In the genomic region with DNA sequence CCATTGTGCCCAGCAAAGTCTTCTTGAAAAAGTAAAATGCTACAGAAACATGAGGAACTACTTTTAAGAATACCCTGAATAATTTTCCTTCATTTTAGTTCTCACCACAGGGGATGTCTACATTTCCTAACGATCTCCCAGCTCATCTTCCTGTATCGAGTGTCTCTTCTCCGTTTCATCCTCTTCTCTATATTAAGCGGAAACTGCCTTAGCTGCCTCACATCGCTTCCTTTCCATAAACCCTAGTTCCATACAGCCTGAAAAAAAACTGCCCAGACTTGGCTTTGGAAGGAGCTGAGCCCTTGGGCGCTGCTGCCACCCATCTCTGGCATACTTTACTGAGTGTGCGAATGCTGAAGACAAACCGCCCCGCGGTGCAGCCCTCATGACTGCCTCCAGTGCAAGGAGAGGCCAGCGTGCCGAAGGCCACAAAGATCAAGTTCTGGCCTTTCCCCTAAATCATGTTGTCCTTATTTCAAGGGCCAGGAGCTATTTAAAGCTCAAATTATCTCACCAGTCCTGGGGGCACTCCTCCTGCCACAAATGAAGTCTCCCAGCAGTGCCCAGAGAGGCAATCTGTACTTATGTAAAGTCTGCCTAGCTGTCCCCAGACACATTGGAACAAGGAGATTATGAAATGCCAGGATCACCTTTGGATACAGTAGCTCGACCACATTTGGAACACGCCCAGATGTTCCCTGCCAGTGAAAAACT, we compare ENCODE assay signal across 12 cellular contexts. TPM values are rescaled to one million over a fixed set of nuclear protein-coding genes. Genes with fewer than 3 reads are reported as not detected.
DNase-seq lines count a peak whose midpoint lies in the region; ATAC-seq, FAIRE-seq and TF ChIP-seq lines count a peak whose summit lies in the region.
"Had no signal": no experiment of that assay in that cellular context is flagged by ENCODE, and none has a peak within 500 bp of the region (broad histone marks: within the 10 kb centered on the region; RNA-seq: fewer than 3 reads in every experiment).

No MANE protein-coding gene starts in this region.

- no peak overlapping the region for H3K23ac ChIP-seq in trophoblast cell (ENCODE audit: low read length)

- no peak overlapping the region for H2BK120ac ChIP-seq in trophoblast cell (ENCODE audit: insufficient read depth, low read length, poor library complexity)

- CTCF ChIA-PET in A549 (lab: Yijun Ruan, JAX), result interaction anchor here (1.2 to 10.1 kb wide), 3 partner anchors 14 to 20 kb away, joined by 4 to 86 read pairs (median 7); no protein-coding TSS in a partner anchor
- CTCF ChIA-PET in activated CD8-positive, alpha-beta memory T cell treated with anti-CD3 and anti-CD28 coated beads, Interleukin-2, amount 10 ng/mL, durations not matched to agents 7 days and 5 days (lab: Charles Lee), result interaction anchor here (0.9 to 1.1 kb wide), 3 partner anchors 11 to 155 kb away, joined by 3 to 5 read pairs (median 3); no protein-coding TSS in a partner anchor

- H3K18ac ChIP-seq in trophoblast cell (ENCODE audit: low read length), result no peak overlapping the region

- H3K27ac ChIP-seq in A549, result peak overlapping the region; percentile 0 to 9; a peak in 2 of 6 replicates
- peak overlapping the region; percentile 8; the same call in 1 of the 2 replicates for H3K27ac ChIP-seq in VCaP
- H3K27ac ChIP-seq in heart right ventricle, result peak overlapping the region; percentile 29 to 84 (median 76)
- H3K27ac ChIP-seq in trophoblast cell (ENCODE audit: low read depth, low read length), result peak overlapping the region; percentile 14
- H3K27ac ChIP-seq: parathyroid adenoma had no signal

- H4K12ac ChIP-seq in trophoblast cell (ENCODE audit: low read depth, low read length), result no peak overlapping the region

- TF ChIP-seq CTCF in A549 (IDR thresholded peaks at IDR 0.05), result no peak
- no peak for TF ChIP-seq CTCF in VCaP (conservative IDR thresholded peaks at IDR 0.05)
- no peak for TF ChIP-seq CTCF in heart right ventricle (IDR thresholded peaks at IDR 0.05)
- TF ChIP-seq CTCF in mesothelial cell of epicardium (IDR thresholded peaks at IDR 0.05; ENCODE audit: unreplicated experiment), result no peak

- H3K4me3 ChIP-seq in A549, result no peak overlapping the region
- H3K4me3 ChIP-seq in heart right ventricle, result no peak overlapping the region
- no peak overlapping the region for H3K4me3 ChIP-seq in trophoblast cell (ENCODE audit: low read depth, low read length)

- no peak for FAIRE-seq in A549 (lab: Jason Lieb, UNC)
- FAIRE-seq: G401.6 had no signal

- H3K9ac ChIP-seq in trophoblast cell (ENCODE audit: low read length), result no peak overlapping the region
- H3K9ac ChIP-seq: parathyroid adenoma had no signal

- no peak for DNase-seq in A549 (ENCODE audit: low read depth in 1 of 2, low spot score in 1 of 2)
- DNase-seq in heart right ventricle, result peak; percentile 73 to 74
- DNase-seq in trophoblast cell, result peak; percentile 94 to 95
- DNase-seq in mesothelial cell of epicardium (ENCODE audit: low spot score in 2 of 2, unreplicated experiment in 2 of 2), result no peak
- DNase-seq in LoVo (ENCODE audit: low spot score), result no peak
- DNase-seq in activated CD8-positive, alpha-beta memory T cell treated with anti-CD3 and anti-CD28 coated beads, Interleukin-2, amount 10 ng/mL, durations not matched to agents 7 days and 5 days, result no peak
- no peak for DNase-seq in activated naive CD4-positive, alpha-beta T cell treated with anti-CD3 and anti-CD28 coated beads, Interleukin-2, amount 50 U/mL, for 72 hours (ENCODE audit: low spot score in 2 of 2)
- DNase-seq: activated effector memory CD4-positive, alpha-beta T cell treated with Interleukin-2 at 50 U/mL for 16 hours; NCI-H1092 had no signal

- H3K79me1 ChIP-seq in trophoblast cell (ENCODE audit: low read length), result no peaks in the 10 kb centered on the region

- no peak for TF ChIP-seq RAD21 in A549 (conservative IDR thresholded peaks at IDR 0.05 in 1 of 2, IDR thresholded peaks at IDR 0.05 in 1 of 2)

- H3K4me2 ChIP-seq in A549, result no peak overlapping the region; the same call in 2 of the 3 replicates
- no peak overlapping the region for H3K4me2 ChIP-seq in trophoblast cell (ENCODE audit: low read length)

- H3K4me1 ChIP-seq in A549, result peaks cover 59% of the 10 kb centered on the region
- H3K4me1 ChIP-seq in heart right ventricle, result peaks cover 0 to 98% (median 85%) of the 10 kb centered on the region in 9 donors
- H3K4me1 ChIP-seq in trophoblast cell (ENCODE audit: control insufficient read depth in 1 of 2, insufficient read depth in 2 of 2, low read length in 2 of 2), result peaks cover 3 to 6% of the 10 kb centered on the region in 2 experiments

- H3K27me3 Mint-ChIP-seq in mesothelial cell of epicardium (ENCODE audit: low read depth), result no peaks in the 10 kb centered on the region
- H3K27me3 Mint-ChIP-seq in activated CD8-positive, alpha-beta memory T cell treated with anti-CD3 and anti-CD28 coated beads, Interleukin-2, amount 10 ng/mL, durations not matched to agents 7 days and 5 days, result no peaks in the 10 kb centered on the region

- no peak for TF ChIP-seq POLR2A in A549 (IDR thresholded peaks at IDR 0.05; ENCODE audit: low read length)

- H3K4ac ChIP-seq in trophoblast cell (ENCODE audit: low read depth, low read length), result peak overlapping the region; percentile 93

- H3K36me3 Mint-ChIP-seq in mesothelial cell of epicardium, result peaks cover 32% of the 10 kb centered on the region
- H3K36me3 Mint-ChIP-seq in activated CD8-positive, alpha-beta memory T cell treated with anti-CD3 and anti-CD28 coated beads, Interleukin-2, amount 10 ng/mL, durations not matched to agents 7 days and 5 days, result peaks cover 33% of the 10 kb centered on the region
- H3K36me3 Mint-ChIP-seq in activated naive CD4-positive, alpha-beta T cell treated with anti-CD3 and anti-CD28 coated beads, Interleukin-2, amount 50 U/mL, for 72 hours, result peaks cover 12 to 25% of the 10 kb centered on the region in 2 donors

- peaks cover 12% of the 10 kb centered on the region for H3K4me1 Mint-ChIP-seq in mesothelial cell of epicardium
- peaks cover 33% of the 10 kb centered on the region for H3K4me1 Mint-ChIP-seq in activated CD8-positive, alpha-beta memory T cell treated with anti-CD3 and anti-CD28 coated beads, Interleukin-2, amount 10 ng/mL, durations not matched to agents 7 days and 5 days

- intact Hi-C loops in heart right ventricle (cut with DNase I), result no loop called here

- H3K36me3 ChIP-seq in heart right ventricle (peaks cover 0 to 66% (median 14%) of the 10 kb centered on the region in 9 donors), trophoblast cell (ENCODE audit: control insufficient read depth in 1 of 2, insufficient read depth in 2 of 2, low read length in 2 of 2) (peaks cover 20 to 36% of the 10 kb centered on the region in 2 experiments)

- H3K27ac Mint-ChIP-seq in mesothelial cell of epicardium, result no peak overlapping the region
- no peak overlapping the region for H3K27ac Mint-ChIP-seq in activated CD8-positive, alpha-beta memory T cell treated with anti-CD3 and anti-CD28 coated beads, Interleukin-2, amount 10 ng/mL, durations not matched to agents 7 days and 5 days
- peak overlapping the region in 1 of 2 donors; percentile 45 for H3K27ac Mint-ChIP-seq in activated naive CD4-positive, alpha-beta T cell treated with anti-CD3 and anti-CD28 coated beads, Interleukin-2, amount 50 U/mL, for 72 hours

- TF ChIP-seq EP300 in A549 (IDR thresholded peaks at IDR 0.05), result no peak

- no peak overlapping the region for H2AFZ ChIP-seq in trophoblast cell (ENCODE audit: insufficient read depth, low read length, poor library complexity)
- H2AFZ ChIP-seq: parathyroid adenoma had no signal

- no peak overlapping the region for H3K14ac ChIP-seq in trophoblast cell (ENCODE audit: low read length)

- H4K91ac ChIP-seq in trophoblast cell (ENCODE audit: low read depth, low read length), result no peak overlapping the region

- H3K79me2 ChIP-seq in trophoblast cell (ENCODE audit: control insufficient read depth, insufficient read depth, low read length, poor library complexity), result peaks cover 17% of the 10 kb centered on the region

- H3K9me3 ChIP-seq in A549 (no peaks in the 10 kb centered on the region), heart right ventricle (no peaks in the 10 kb centered on the region), trophoblast cell (ENCODE audit: insufficient read depth, low read depth, low read length) (no peaks in the 10 kb centered on the region)

- H4K8ac ChIP-seq in trophoblast cell (ENCODE audit: low read depth, low read length), result no peak overlapping the region

- no peak overlapping the region for H3K4me3 Mint-ChIP-seq in mesothelial cell of epicardium
- no peak overlapping the region for H3K4me3 Mint-ChIP-seq in activated CD8-positive, alpha-beta memory T cell treated with anti-CD3 and anti-CD28 coated beads, Interleukin-2, amount 10 ng/mL, durations not matched to agents 7 days and 5 days

- 86% methylated on average over 14 of the region's 14 CpGs for WGBS in A549 (ENCODE audit: missing lambda C conversion rate)
- 39 to 48% methylated on average over 14 of the region's 14 CpGs for WGBS in heart right ventricle, 2 donors
- no CpG with 5 or more reads among the region's 14 CpGs for WGBS in trophoblast cell (ENCODE audit: extremely low coverage, insufficient coverage, insufficient read length)

- no peaks in the 10 kb centered on the region for H3K9me3 Mint-ChIP-seq in mesothelial cell of epicardium
- no peaks in the 10 kb centered on the region for H3K9me3 Mint-ChIP-seq in activated CD8-positive, alpha-beta memory T cell treated with anti-CD3 and anti-CD28 coated beads, Interleukin-2, amount 10 ng/mL, durations not matched to agents 7 days and 5 days (ENCODE audit: low read depth)
- no peaks in the 10 kb centered on the region for H3K9me3 Mint-ChIP-seq in activated naive CD4-positive, alpha-beta T cell treated with anti-CD3 and anti-CD28 coated beads, Interleukin-2, amount 50 U/mL, for 72 hours

- H3K27me3 ChIP-seq in heart right ventricle, result no peaks in the 10 kb centered on the region
- H3K27me3 ChIP-seq in trophoblast cell (ENCODE audit: insufficient read depth, low read length), result no peaks in the 10 kb centered on the region

- no peak overlapping the region for H2BK5ac ChIP-seq in trophoblast cell (ENCODE audit: low read depth, low read length, poor library complexity)

- POLR2A ChIA-PET in A549 (lab: Yijun Ruan, JAX), result interaction anchor here (0.7 kb wide), 1 partner anchor 16 kb away, joined by 3 read pairs; no protein-coding TSS in a partner anchor

- ATAC-seq in A549 (0 out of 6 replicates have a peak, but pooled peaks of 1 of the 2 experiments have one; percentile 27), heart right ventricle (peak; percentile 74 to 91 (median 88))
- no peak for ATAC-seq in activated CD8-positive, alpha-beta memory T cell treated with anti-CD3 and anti-CD28 coated beads, Interleukin-2, amount 10 ng/mL, durations not matched to agents 7 days and 5 days
- ATAC-seq in activated naive CD4-positive, alpha-beta T cell treated with anti-CD3 and anti-CD28 coated beads, Interleukin-2, amount 50 U/mL, for 72 hours, result no peak

- no peak overlapping the region for H2BK12ac ChIP-seq in trophoblast cell (ENCODE audit: low read length)

- H2AK5ac ChIP-seq in trophoblast cell (ENCODE audit: low read length), result no peak overlapping the region

RNA-seq across cellular contexts. Expression of a gene that starts 25.2 kb away (rescaled TPM):
- polyA plus RNA-seq in A549 (2011; rRNA removed) (140 and 141 TPM in 2 replicates), A549 (2017; fragmentation: RNase III; extraction: RNeasy Plus Mini Kit Qiagen cat#74134 plus additional on column Dnase treatment) (295 to 306 TPM (median 302 TPM) in 3 replicates), heart right ventricle (10 to 100 TPM; 63.7 to 88.0 TPM)
- polyA plus RNA-seq in A549 (2012; cell fraction: cytosol; rRNA removed), result 45.1 and 50.9 TPM in 2 replicates
- 40.3 and 49.7 TPM in 2 replicates for polyA plus RNA-seq in A549 (2012; cell fraction: nucleus; rRNA removed)
- 131 and 145 TPM in 2 replicates for polyA minus RNA-seq in A549 (2011; rRNA and poly(A)+ RNA removed)
- total RNA-seq in heart right ventricle (100 to 1,000 TPM; 193 to 262 (median 207) TPM), mesothelial cell of epicardium (144 to 145 TPM (median 145 TPM) in 3 replicates)
- 95.3 and 99.5 TPM in 2 replicates for polyA plus RNA-seq in trophoblast cell (2013)
- 100 to 1,000 TPM in 1 of 2 experiments, 10 to 100 TPM in 1; 80.8 to 115 TPM for total RNA-seq in activated CD8-positive, alpha-beta memory T cell treated with anti-CD3 and anti-CD28 coated beads, Interleukin-2, amount 10 ng/mL, durations not matched to agents 7 days and 5 days
- total RNA-seq in activated naive CD4-positive, alpha-beta T cell treated with anti-CD3 and anti-CD28 coated beads, Interleukin-2, amount 50 U/mL, for 72 hours, result 100 to 1,000 TPM; 103 to 143 TPM

RNA-seq across cellular contexts. Expression of a gene that starts 31.1 kb away (rescaled TPM):
- polyA plus RNA-seq in A549 (2011; rRNA removed), result 185 and 209 TPM in 2 replicates
- polyA plus RNA-seq in A549 (2012; cell fraction: cytosol; rRNA removed), result 1,409 and 1,648 TPM in 2 replicates
- polyA plus RNA-seq in A549 (2012; cell fraction: nucleus; rRNA removed), result 1,259 and 1,748 TPM in 2 replicates
- polyA plus RNA-seq in A549 (2017; fragmentation: RNase III; extraction: RNeasy Plus Mini Kit Qiagen cat#74134 plus additional on column Dnase treatment), result 547 to 666 TPM (median 620 TPM) in 3 replicates
- polyA minus RNA-seq in A549 (2011; rRNA and poly(A)+ RNA removed), result 41.9 and 74.6 TPM in 2 replicates
- total RNA-seq in heart right ventricle, result 1,000 to 10,000 TPM; 1,266 to 2,631 (median 2,034) TPM
- polyA plus RNA-seq in heart right ventricle, result 1,000 to 10,000 TPM; 2,522 to 6,886 TPM
- 1,533 and 1,664 TPM in 2 replicates for polyA plus RNA-seq in trophoblast cell (2013)
- 235 to 241 TPM (median 239 TPM) in 3 replicates for total RNA-seq in mesothelial cell of epicardium
- total RNA-seq in activated CD8-positive, alpha-beta memory T cell treated with anti-CD3 and anti-CD28 coated beads, Interleukin-2, amount 10 ng/mL, durations not matched to agents 7 days and 5 days, result 10 to 100 TPM; 36.5 to 62.9 TPM
- total RNA-seq in activated naive CD4-positive, alpha-beta T cell treated with anti-CD3 and anti-CD28 coated beads, Interleukin-2, amount 50 U/mL, for 72 hours, result 10 to 100 TPM; 42.5 to 78.1 TPM

Comparison
In these comparisons a context has a peak if more than half of its experiments do, and no peak if none do; other contexts are left out.
1. ATAC-seq: peak in heart right ventricle (8 of 8); none in activated CD8-positive, alpha-beta memory T cell treated with anti-CD3 and anti-CD28 coated beads, Interleukin-2, amount 10 ng/mL, durations not matched to agents 7 days and 5 days (single experiment) and activated naive CD4-positive, alpha-beta T cell treated with anti-CD3 and anti-CD28 coated beads, Interleukin-2, amount 50 U/mL, for 72 hours (0 of 2).
2. DNase-seq: peak in heart right ventricle (2 of 2) and trophoblast cell (2 of 2); none in A549 (0 of 2), mesothelial cell of epicardium (0 of 2), LoVo (single experiment), activated CD8-positive, alpha-beta memory T cell treated with anti-CD3 and anti-CD28 coated beads, Interleukin-2, amount 10 ng/mL, durations not matched to agents 7 days and 5 days (single experiment) and activated naive CD4-positive, alpha-beta T cell treated with anti-CD3 and anti-CD28 coated beads, Interleukin-2, amount 50 U/mL, for 72 hours (0 of 2).
3. H3K27ac ChIP-seq: peak in every context shown above with its lines; median percentile 76 in heart right ventricle; 14 in trophoblast cell; 8 in VCaP; 4 in A549.